Comparison of ENCODE assay signal across 18 cellular contexts in the genomic region with DNA sequence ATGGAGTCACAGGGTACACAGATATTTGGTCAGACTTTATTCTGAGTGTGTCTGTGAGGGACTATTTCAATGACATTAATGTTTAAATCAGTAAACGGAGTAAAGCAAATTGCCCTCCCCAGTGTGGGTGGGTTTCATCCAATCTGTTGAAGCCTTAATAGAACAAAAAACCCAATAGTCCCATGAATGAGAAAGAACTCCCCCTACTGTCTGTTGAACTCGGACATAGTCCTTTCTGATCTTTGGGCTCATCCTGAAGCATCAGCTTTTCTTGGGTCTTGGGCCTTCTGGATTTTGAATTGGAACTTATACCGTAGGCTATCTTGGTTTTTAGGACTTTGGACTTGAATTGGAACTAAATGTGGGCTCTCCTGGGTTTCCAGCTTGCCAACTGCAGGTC.
DNase-seq lines count a peak whose midpoint lies in the region; ATAC-seq and TF ChIP-seq lines count a peak whose summit lies in the region.
"Had no signal": no experiment of that assay in that cellular context is flagged by ENCODE, and none has a peak within 500 bp of the region (broad histone marks: within the 10 kb centered on the region; RNA-seq: fewer than 3 reads in every experiment).

No MANE protein-coding gene starts in this region.

- H3K4me1 ChIP-seq in BE2C (no peaks in the 10 kb centered on the region), OCI-LY7 (ENCODE audit: insufficient read depth, low read length, poor library complexity, severe bottlenecking) (no peaks in the 10 kb centered on the region), neural progenitor cell (no peaks in the 10 kb centered on the region)
- H3K4me1 ChIP-seq: A549, BLaER1, HAP-1 had no signal

- H3K9ac ChIP-seq in neural progenitor cell, result no peak overlapping the region
- H3K9ac ChIP-seq: BLaER1 had no signal

- H3K4me2 ChIP-seq in OCI-LY7 (ENCODE audit: low read length) (no peak overlapping the region), neural progenitor cell (no peak overlapping the region)
- H3K4me2 ChIP-seq: A549, BLaER1 had no signal

- H3K36me3 ChIP-seq in BE2C, result no peaks in the 10 kb centered on the region
- H3K36me3 ChIP-seq in OCI-LY7 (ENCODE audit: insufficient read depth, low read length), result no peaks in the 10 kb centered on the region
- no peaks in the 10 kb centered on the region for H3K36me3 ChIP-seq in neural progenitor cell
- H3K36me3 ChIP-seq: BLaER1, HAP-1 had no signal

- DNase-seq in BE2C (no peak), OCI-LY7 (ENCODE audit: low spot score) (no peak), WTC11 (ENCODE audit: low spot score) (no peak), neural progenitor cell (ENCODE audit: low spot score) (peak; percentile 2), NCI-H2029 treated with DMSO at 0.1 percent for 48 hours (lab: John Stamatoyannopoulos, UW) (no peak), NCI-H748 (lab: John Stamatoyannopoulos, UW; ENCODE audit: unreplicated experiment) (no peak)
- no peak for DNase-seq in activated T-cell treated with anti-CD3 and anti-CD28 coated beads, Interleukin-2, amount 50 U/mL, for 1 hour
- DNase-seq: AML-193; CD4-positive, alpha-beta memory T cell; DMS79 treated with DMSO at 0.1 percent for 48 hours; GF-D8; GOT3 had no signal

- 0 out of 2 replicates have a peak, but pooled peaks have one; percentile 9 for TF ChIP-seq CTCF in BE2C (IDR thresholded peaks at IDR 0.05; ENCODE audit: low read depth, low read length)
- TF ChIP-seq CTCF in OCI-LY7 (conservative IDR thresholded peaks at IDR 0.05; ENCODE audit: low read length), result peak; percentile 18; the same call in 1 of the 2 replicates
- TF ChIP-seq CTCF in WTC11 (IDR thresholded peaks at IDR 0.05), result no peak
- peak; percentile 27 for TF ChIP-seq CTCF in neural progenitor cell (IDR thresholded peaks at IDR 0.05)

- POLR2A ChIA-PET in OCI-LY7 (lab: Charles Lee), result no interaction called here
- POLR2A ChIA-PET in WTC11 (lab: Charles Lee), result no interaction called here

- no peak overlapping the region for H3K27ac Mint-ChIP-seq in WTC11
- H3K27ac Mint-ChIP-seq in neural progenitor cell, result no peak overlapping the region
- H3K27ac Mint-ChIP-seq: CD14-positive monocyte; CD4-positive, alpha-beta memory T cell had no signal

- H3K79me2 ChIP-seq in OCI-LY7 (ENCODE audit: insufficient read depth, low read depth, low read length), result no peaks in the 10 kb centered on the region
- no peaks in the 10 kb centered on the region for H3K79me2 ChIP-seq in neural progenitor cell (ENCODE audit: low read depth)

- CTCF ChIA-PET in OCI-LY7 (lab: Charles Lee; ENCODE audit: unreplicated experiment) (no interaction called here), WTC11 (lab: Charles Lee) (no interaction called here)

- ATAC-seq in WTC11, result peak; percentile 62
- ATAC-seq: A549 had no signal

- H2AFZ ChIP-seq in OCI-LY7 (ENCODE audit: low read length), result no peak overlapping the region
- H2AFZ ChIP-seq in neural progenitor cell (replicated peaks), result no peak overlapping the region

- H3F3A ChIP-seq in neural progenitor cell (ENCODE audit: low read depth), result no peaks in the 10 kb centered on the region

- intact Hi-C loops in OCI-LY7 (cut with micrococcal nuclease; ENCODE audit: unreplicated experiment), result no loop called here

- no peaks in the 10 kb centered on the region for H3K9me2 ChIP-seq in OCI-LY7 (ENCODE audit: insufficient read depth, low read length)

- H3K36me3 Mint-ChIP-seq in WTC11, result no peaks in the 10 kb centered on the region
- H3K36me3 Mint-ChIP-seq in neural progenitor cell, result no peaks in the 10 kb centered on the region
- H3K36me3 Mint-ChIP-seq: CD14-positive monocyte; CD4-positive, alpha-beta memory T cell had no signal

- H3K27ac ChIP-seq in OCI-LY7 (ENCODE audit: low read depth, low read length, poor library complexity, severe bottlenecking), result no peak overlapping the region
- H3K27ac ChIP-seq in neural progenitor cell, result no peak overlapping the region
- H3K27ac ChIP-seq: 22Rv1, A549, BLaER1, HL-60 had no signal

- no peaks in the 10 kb centered on the region for H3K9me3 Mint-ChIP-seq in WTC11
- no peaks in the 10 kb centered on the region for H3K9me3 Mint-ChIP-seq in neural progenitor cell

- H3K9me3 ChIP-seq in BE2C (no peaks in the 10 kb centered on the region), OCI-LY7 (ENCODE audit: low read length) (no peaks in the 10 kb centered on the region), neural progenitor cell (ENCODE audit: low read depth) (no peaks in the 10 kb centered on the region)
- H3K9me3 ChIP-seq: A549, BLaER1, HAP-1 had no signal

- H3K4me3 Mint-ChIP-seq in WTC11 (no peak overlapping the region), neural progenitor cell (no peak overlapping the region)
- H3K4me3 Mint-ChIP-seq: CD14-positive monocyte; CD4-positive, alpha-beta memory T cell had no signal

- H3K27me3 ChIP-seq in BE2C, result no peaks in the 10 kb centered on the region
- H3K27me3 ChIP-seq in neural progenitor cell, result no peaks in the 10 kb centered on the region
- H3K27me3 ChIP-seq: BLaER1 had no signal

- no peak overlapping the region for H3K4me3 ChIP-seq in BE2C (ENCODE audit: low read depth, low read length)
- H3K4me3 ChIP-seq in OCI-LY7 (ENCODE audit: low read depth, low read length, poor library complexity, severe bottlenecking), result no peak overlapping the region
- H3K4me3 ChIP-seq in neural progenitor cell, result no peak overlapping the region
- H3K4me3 ChIP-seq: A549, BLaER1, HAP-1 had no signal

- H4K20me1 ChIP-seq in OCI-LY7 (ENCODE audit: insufficient read depth, low read length) (no peaks in the 10 kb centered on the region), neural progenitor cell (ENCODE audit: low read depth) (no peaks in the 10 kb centered on the region)
- H4K20me1 ChIP-seq: BLaER1 had no signal

- no TSS peak for BruUV-seq in OCI-LY7 (replicated peaks; lab: Mats Ljungman, UMichigan)

- H3K4me1 Mint-ChIP-seq in WTC11 (peaks cover 3% of the 10 kb centered on the region; the same call in 1 of the 2 replicates), neural progenitor cell (no peaks in the 10 kb centered on the region)
- H3K4me1 Mint-ChIP-seq: CD14-positive monocyte; CD4-positive, alpha-beta memory T cell had no signal

- H3K27me3 Mint-ChIP-seq in WTC11 (ENCODE audit: low read depth) (no peaks in the 10 kb centered on the region), neural progenitor cell (ENCODE audit: insufficient read depth, low read depth) (no peaks in the 10 kb centered on the region)
- H3K27me3 Mint-ChIP-seq: CD4-positive, alpha-beta memory T cell had no signal

TF ChIP-seq in WTC11, 78 proteins besides CTCF, POLR2A, EP300 and RAD21 (continues in another document):
- TF ChIP-seq, protein P1, sequence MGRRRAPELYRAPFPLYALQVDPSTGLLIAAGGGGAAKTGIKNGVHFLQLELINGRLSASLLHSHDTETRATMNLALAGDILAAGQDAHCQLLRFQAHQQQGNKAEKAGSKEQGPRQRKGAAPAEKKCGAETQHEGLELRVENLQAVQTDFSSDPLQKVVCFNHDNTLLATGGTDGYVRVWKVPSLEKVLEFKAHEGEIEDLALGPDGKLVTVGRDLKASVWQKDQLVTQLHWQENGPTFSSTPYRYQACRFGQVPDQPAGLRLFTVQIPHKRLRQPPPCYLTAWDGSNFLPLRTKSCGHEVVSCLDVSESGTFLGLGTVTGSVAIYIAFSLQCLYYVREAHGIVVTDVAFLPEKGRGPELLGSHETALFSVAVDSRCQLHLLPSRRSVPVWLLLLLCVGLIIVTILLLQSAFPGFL (CRISPR knock-in tag; IDR thresholded peaks at IDR 0.05; ENCODE audit: borderline replicate concordance), result no peak
- TF ChIP-seq CREM (CRISPR knock-in tag; IDR thresholded peaks at IDR 0.05) (no peak), FOXP1 (CRISPR knock-in tag; IDR thresholded peaks at IDR 0.05; ENCODE audit: borderline replicate concordance) (no peak)
- TF ChIP-seq, protein P2, sequence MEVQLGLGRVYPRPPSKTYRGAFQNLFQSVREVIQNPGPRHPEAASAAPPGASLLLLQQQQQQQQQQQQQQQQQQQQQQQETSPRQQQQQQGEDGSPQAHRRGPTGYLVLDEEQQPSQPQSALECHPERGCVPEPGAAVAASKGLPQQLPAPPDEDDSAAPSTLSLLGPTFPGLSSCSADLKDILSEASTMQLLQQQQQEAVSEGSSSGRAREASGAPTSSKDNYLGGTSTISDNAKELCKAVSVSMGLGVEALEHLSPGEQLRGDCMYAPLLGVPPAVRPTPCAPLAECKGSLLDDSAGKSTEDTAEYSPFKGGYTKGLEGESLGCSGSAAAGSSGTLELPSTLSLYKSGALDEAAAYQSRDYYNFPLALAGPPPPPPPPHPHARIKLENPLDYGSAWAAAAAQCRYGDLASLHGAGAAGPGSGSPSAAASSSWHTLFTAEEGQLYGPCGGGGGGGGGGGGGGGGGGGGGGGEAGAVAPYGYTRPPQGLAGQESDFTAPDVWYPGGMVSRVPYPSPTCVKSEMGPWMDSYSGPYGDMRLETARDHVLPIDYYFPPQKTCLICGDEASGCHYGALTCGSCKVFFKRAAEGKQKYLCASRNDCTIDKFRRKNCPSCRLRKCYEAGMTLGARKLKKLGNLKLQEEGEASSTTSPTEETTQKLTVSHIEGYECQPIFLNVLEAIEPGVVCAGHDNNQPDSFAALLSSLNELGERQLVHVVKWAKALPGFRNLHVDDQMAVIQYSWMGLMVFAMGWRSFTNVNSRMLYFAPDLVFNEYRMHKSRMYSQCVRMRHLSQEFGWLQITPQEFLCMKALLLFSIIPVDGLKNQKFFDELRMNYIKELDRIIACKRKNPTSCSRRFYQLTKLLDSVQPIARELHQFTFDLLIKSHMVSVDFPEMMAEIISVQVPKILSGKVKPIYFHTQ (CRISPR knock-in tag; IDR thresholded peaks at IDR 0.05), result no peak
